1 cellular context compared by ENCODE assay signal in genomic region chr6:129893513-129894098, GRCh38.
TF ChIP-seq lines count a peak whose summit lies in the region.

No MANE protein-coding gene starts in this region.

TF ChIP-seq in GM23338, 12 proteins besides CTCF, POLR2A, EP300 and RAD21 (continued from another document):
- no peak for TF ChIP-seq ZNF462 (CRISPR knock-in tag; IDR thresholded peaks at IDR 0.05)
- TF ChIP-seq NANOG (IDR thresholded peaks at IDR 0.05; ENCODE audit: borderline replicate concordance) = no peak
- no peak for TF ChIP-seq POLR2AphosphoS5 (IDR thresholded peaks at IDR 0.05; ENCODE audit: low read depth)
- no peak for TF ChIP-seq EZH2 (IDR thresholded peaks at IDR 0.05; ENCODE audit: low read depth, unreplicated experiment)
